In the genomic region with DNA sequence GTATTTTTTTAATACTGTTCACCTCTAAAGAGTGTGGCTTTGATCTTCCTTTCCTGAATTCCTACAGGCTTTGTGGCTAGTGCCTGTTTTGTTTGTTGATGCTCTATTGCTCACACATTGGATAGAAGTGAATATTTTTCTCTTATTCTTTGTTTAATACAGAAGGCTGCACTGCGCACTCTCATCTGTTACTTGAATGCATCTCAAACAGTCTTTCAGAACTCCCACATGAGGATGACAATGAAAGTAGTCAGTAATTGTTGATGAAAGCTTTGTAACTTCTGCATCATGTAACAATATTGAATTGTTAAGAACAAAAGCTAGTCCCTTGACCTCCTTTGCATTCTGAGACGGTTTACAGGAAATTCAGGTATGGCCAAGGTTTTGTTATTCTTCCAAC, we compare ENCODE assay signal across 20 cellular contexts. TPM values are rescaled to one million over a fixed set of nuclear protein-coding genes. Genes with fewer than 3 reads are reported as not detected.
A peak's percentile ranks its signal among the peaks of the same experiment; 100 is the strongest.
DNase-seq lines count a peak whose midpoint lies in the region; ATAC-seq and FAIRE-seq lines count a peak whose summit lies in the region.
"Had no signal": no experiment of that assay in that cellular context is flagged by ENCODE, and none has a peak within 500 bp of the region (broad histone marks: within the 10 kb centered on the region; RNA-seq: fewer than 3 reads in every experiment).

No MANE protein-coding gene starts in this region.

- no peak overlapping the region for H3K27ac Mint-ChIP-seq in activated CD4-positive, alpha-beta T cell treated with anti-CD3 and anti-CD28 coated beads, Interleukin-2, amount 10 ng/mL, durations not matched to agents 24 days and 14 days
- H3K27ac Mint-ChIP-seq: B cell; CD4-positive, alpha-beta T cell; IgD-negative memory B cell had no signal

- H3K36me3 Mint-ChIP-seq in activated CD4-positive, alpha-beta T cell treated with anti-CD3 and anti-CD28 coated beads, Interleukin-2, amount 10 ng/mL, durations not matched to agents 24 days and 14 days (ENCODE audit: low read depth) = no peaks in the 10 kb centered on the region

- FAIRE-seq in frontal cortex (lab: Jason Lieb, UNC) = peak; percentile 72
- FAIRE-seq: GM12892, GM19239, H54 had no signal

- intact Hi-C loops in activated CD4-positive, alpha-beta T cell treated with anti-CD3 and anti-CD28 coated beads, Interleukin-2, amount 10 ng/mL, durations not matched to agents 24 days and 14 days (cut with micrococcal nuclease) = no loop called here

- H3K27me3 Mint-ChIP-seq in activated CD4-positive, alpha-beta T cell treated with anti-CD3 and anti-CD28 coated beads, Interleukin-2, amount 10 ng/mL, durations not matched to agents 24 days and 14 days = peaks cover 6% of the 10 kb centered on the region
- H3K27me3 Mint-ChIP-seq: B cell had no signal

- no peaks in the 10 kb centered on the region for H3K4me1 Mint-ChIP-seq in activated CD4-positive, alpha-beta T cell treated with anti-CD3 and anti-CD28 coated beads, Interleukin-2, amount 10 ng/mL, durations not matched to agents 24 days and 14 days
- H3K4me1 Mint-ChIP-seq: B cell, IgD-negative memory B cell had no signal

- no peaks in the 10 kb centered on the region for H3K9me3 Mint-ChIP-seq in activated CD4-positive, alpha-beta T cell treated with anti-CD3 and anti-CD28 coated beads, Interleukin-2, amount 10 ng/mL, durations not matched to agents 24 days and 14 days
- H3K9me3 Mint-ChIP-seq: CD4-positive, alpha-beta T cell; IgD-negative memory B cell had no signal

- DNase-seq in COLO829 (ENCODE audit: low spot score) (peak; percentile 36), frontal cortex (ENCODE audit: low spot score in 2 of 2) (no peak), medulla oblongata (ENCODE audit: extremely low spot score) (peak; percentile 85), putamen (ENCODE audit: low spot score) (peak; percentile 53), NCI-H1694 (lab: John Stamatoyannopoulos, UW) (no peak)
- DNase-seq in activated CD4-positive, alpha-beta T cell treated with anti-CD3 and anti-CD28 coated beads, Interleukin-2, amount 10 ng/mL, durations not matched to agents 24 days and 14 days = no peak
- DNase-seq in stimulated activated naive CD8-positive, alpha-beta T cell treated with anti-CD3 and anti-CD28 coated beads, Interleukin-15, Interleukin-2, amounts not matched to agents 100 U/mL and 50 U/mL, for 24 hours = no peak
- DNase-seq: ACHN; C1 segment of cervical spinal cord; CD4-positive, alpha-beta T cell; COR-L47; DND-41; GDM1 had no signal

- H3K4me3 Mint-ChIP-seq in activated CD4-positive, alpha-beta T cell treated with anti-CD3 and anti-CD28 coated beads, Interleukin-2, amount 10 ng/mL, durations not matched to agents 24 days and 14 days = no peak overlapping the region
- H3K4me3 Mint-ChIP-seq: B cell; CD4-positive, alpha-beta T cell; IgD-negative memory B cell had no signal

- no peak for ATAC-seq in GM18907 (IDR thresholded peaks at IDR 0.05; ENCODE audit: unreplicated experiment)
- ATAC-seq in stimulated activated naive CD8-positive, alpha-beta T cell treated with anti-CD3 and anti-CD28 coated beads, Interleukin-15, Interleukin-2, amounts not matched to agents 100 U/mL and 50 U/mL, for 24 hours = no peak
- ATAC-seq: HCT116 had no signal

RNA-seq across cellular contexts. Expression of gene GALNT7, which starts 29.1 kb away (rescaled TPM):
- 13.5 TPM for total RNA-seq in frontal cortex
- total RNA-seq in activated CD4-positive, alpha-beta T cell treated with anti-CD3 and anti-CD28 coated beads, Interleukin-2, amount 10 ng/mL, durations not matched to agents 24 days and 14 days = 25.9 and 26.7 TPM in 2 replicates

Comparison
In these comparisons a context has a peak if more than half of its experiments do, and no peak if none do; other contexts are left out.
1. DNase-seq: peak in COLO829 (single experiment), medulla oblongata (single experiment) and putamen (single experiment); none in frontal cortex (0 of 2), activated CD4-positive, alpha-beta T cell treated with anti-CD3 and anti-CD28 coated beads, Interleukin-2, amount 10 ng/mL, durations not matched to agents 24 days and 14 days (single experiment), NCI-H1694 (single experiment) and stimulated activated naive CD8-positive, alpha-beta T cell treated with anti-CD3 and anti-CD28 coated beads, Interleukin-15, Interleukin-2, amounts not matched to agents 100 U/mL and 50 U/mL, for 24 hours (single experiment).